In genomic region chr22:50118557-50119168, GRCh38 we compare ENCODE assay signal across 1 cellular context.
TF ChIP-seq lines count a peak whose summit lies in the region.

No MANE protein-coding gene starts in this region.

TF ChIP-seq in IMR-90, 13 proteins besides CTCF, POLR2A, EP300 and RAD21:
- TF ChIP-seq SMC3 (IDR thresholded peaks at IDR 0.05; ENCODE audit: low read depth, low read length), result no peak
- peak; percentile 84 for TF ChIP-seq CEBPB (IDR thresholded peaks at IDR 0.05; ENCODE audit: low read depth, low read length)
- peak; percentile 77; the same call in 1 of the 2 replicates for TF ChIP-seq MAZ (IDR thresholded peaks at IDR 0.05; ENCODE audit: borderline replicate concordance, low read depth, low read length)
- TF ChIP-seq USF2 (IDR thresholded peaks at IDR 0.05; ENCODE audit: low read depth, low read length), result peak; percentile 94
- no peak for TF ChIP-seq NFE2L2 (IDR thresholded peaks at IDR 0.05; ENCODE audit: low read depth, low read length)
- no peak for TF ChIP-seq ELK1 (IDR thresholded peaks at IDR 0.05; ENCODE audit: borderline replicate concordance, low read depth, low read length)
- TF ChIP-seq BHLHE40 (IDR thresholded peaks at IDR 0.05; ENCODE audit: low read depth, low read length), result peak; percentile 62; the same call in 1 of the 2 replicates
- TF ChIP-seq RCOR1 (IDR thresholded peaks at IDR 0.05; ENCODE audit: insufficient replicate concordance, low read length), result peak; percentile 4
- TF ChIP-seq RFX5 (IDR thresholded peaks at IDR 0.05; ENCODE audit: low read depth, low read length), result no peak
- 0 out of 2 replicates have a peak, but pooled peaks have one; percentile 21 for TF ChIP-seq MAFK (IDR thresholded peaks at IDR 0.05; ENCODE audit: low read depth, low read length)
- TF ChIP-seq FOS (IDR thresholded peaks at IDR 0.05; ENCODE audit: low read depth, low read length), result peak; percentile 90
